Comparison of ENCODE assay signal across 25 cellular contexts in the genomic region with DNA sequence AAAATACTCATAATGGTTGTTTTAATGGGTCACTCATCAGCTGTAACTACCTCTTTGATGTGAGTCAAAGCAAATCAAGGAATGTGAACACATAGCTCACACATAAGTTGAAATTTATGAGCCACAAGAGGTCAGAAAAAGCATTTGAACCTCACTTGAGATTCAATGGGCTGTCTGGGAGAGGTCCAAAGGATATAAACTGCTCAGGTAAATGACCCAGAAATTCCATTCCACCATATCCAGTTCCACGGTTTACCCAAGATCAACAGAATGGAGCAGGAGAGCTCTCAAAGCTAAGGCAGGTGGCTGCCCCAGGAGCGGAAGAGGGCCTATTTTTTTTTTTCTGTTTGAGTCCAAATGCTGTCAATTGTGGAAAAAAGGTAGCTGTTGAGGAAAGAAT.
DNase-seq lines count a peak whose midpoint lies in the region; FAIRE-seq and TF ChIP-seq lines count a peak whose summit lies in the region.
"Had no signal": no experiment of that assay in that cellular context is flagged by ENCODE, and none has a peak within 500 bp of the region (broad histone marks: within the 10 kb centered on the region; RNA-seq: fewer than 3 reads in every experiment).

No MANE protein-coding gene starts in this region.

- no peak overlapping the region for H3K27ac Mint-ChIP-seq in endodermal cell
- H3K27ac Mint-ChIP-seq: activated naive CD4-positive, alpha-beta T cell treated with anti-CD3 and anti-CD28 coated beads for 36 hours; stimulated activated naive B cell treated with anti-CD40 and anti-IgM and Interleukin-4, amounts not matched to agents 10 μg/mL and 1 μg/mL and 100 μg/mL, for 72 hours had no signal

- no peaks in the 10 kb centered on the region for H3K27me3 ChIP-seq in endodermal cell (ENCODE audit: control insufficient read depth, insufficient read depth, low read length, poor library complexity, severe bottlenecking)
- H3K27me3 ChIP-seq: heart right ventricle, neutrophil, testis had no signal

- H3K36me3 ChIP-seq in endodermal cell (ENCODE audit: control insufficient read depth, insufficient read depth, low read length): no peaks in the 10 kb centered on the region
- H3K36me3 ChIP-seq: heart right ventricle, neutrophil, prostate gland had no signal

- H3K4me1 ChIP-seq in endodermal cell (ENCODE audit: control insufficient read depth, insufficient read depth, low read length): no peaks in the 10 kb centered on the region
- H3K4me1 ChIP-seq: prostate gland, testis had no signal

- H3K9ac ChIP-seq in endodermal cell (ENCODE audit: extremely low read depth, low read length, poor library complexity, severe bottlenecking): no peak overlapping the region

- no peak for FAIRE-seq in GM19239 (lab: Jason Lieb, UNC)

- no peaks in the 10 kb centered on the region for H3K9me3 ChIP-seq in endodermal cell (ENCODE audit: control insufficient read depth, low read length)
- H3K9me3 ChIP-seq: heart right ventricle, neutrophil, prostate gland, testis had no signal

- peaks cover 3% of the 10 kb centered on the region for H3K27me3 Mint-ChIP-seq in endodermal cell (ENCODE audit: insufficient read depth)

- DNase-seq in DMS79 (lab: John Stamatoyannopoulos, UW): peak; percentile 68
- DNase-seq in M059J (ENCODE audit: low read depth): peak; percentile 55
- peak; percentile 17 for DNase-seq in SW480 (ENCODE audit: low spot score)
- DNase-seq in left kidney (ENCODE audit: low read depth, low spot score): peak; percentile 90
- no peak for DNase-seq in endodermal cell
- DNase-seq in OCI-M2 (lab: John Stamatoyannopoulos, UW; ENCODE audit: unreplicated experiment): no peak
- no peak for DNase-seq in GM19239 (ENCODE audit: insufficient read length, low spot score)
- DNase-seq in RPMI8226: no peak
- DNase-seq: activated CD4-positive, alpha-beta T cell treated with anti-CD3 and anti-CD28 coated beads for 48 hours; activated naive CD4-positive, alpha-beta T cell treated with anti-CD3 and anti-CD28 coated beads for 36 hours; activated T-cell treated with anti-CD3 and anti-CD28 coated beads, Interleukin-2, amount 50 U/mL, for 48 hours; C1 segment of cervical spinal cord; central memory CD4-positive, alpha-beta T cell; dorsolateral prefrontal cortex; GF-D8; heart right ventricle; KG1; NCI-H2107; NCI-H748 treated with DMSO at 0.1 percent for 48 hours; OCI-M1; stimulated activated naive B cell treated with anti-CD40 and anti-IgM and Interleukin-4, amounts not matched to agents 10 μg/mL and 1 μg/mL and 100 μg/mL, for 72 hours; testis had no signal

- peaks cover 3% of the 10 kb centered on the region for H3K4me1 Mint-ChIP-seq in endodermal cell
- H3K4me1 Mint-ChIP-seq: stimulated activated naive B cell treated with anti-CD40 and anti-IgM and Interleukin-4, amounts not matched to agents 10 μg/mL and 1 μg/mL and 100 μg/mL, for 72 hours had no signal

- no peak overlapping the region for H3K27ac ChIP-seq in endodermal cell (ENCODE audit: low read depth, low read length)
- H3K27ac ChIP-seq: dorsolateral prefrontal cortex, heart right ventricle, neutrophil, prostate gland, testis had no signal

- H3K36me3 Mint-ChIP-seq in endodermal cell (ENCODE audit: low read depth): no peaks in the 10 kb centered on the region

- H3K4me3 Mint-ChIP-seq in endodermal cell: no peak overlapping the region
- H3K4me3 Mint-ChIP-seq: activated naive CD4-positive, alpha-beta T cell treated with anti-CD3 and anti-CD28 coated beads for 36 hours; stimulated activated naive B cell treated with anti-CD40 and anti-IgM and Interleukin-4, amounts not matched to agents 10 μg/mL and 1 μg/mL and 100 μg/mL, for 72 hours had no signal

- 80 to 94% methylated on average over 1 to 2 of the region's 2 CpGs for WGBS in endodermal cell (ENCODE audit: insufficient coverage in 1 of 2, insufficient read length in 1 of 2), 2 experiments

- no peak for TF ChIP-seq CTCF in endodermal cell (conservative IDR thresholded peaks at IDR 0.05)

- peaks cover 1% of the 10 kb centered on the region for H3K9me3 Mint-ChIP-seq in endodermal cell

- H3K4me3 ChIP-seq in endodermal cell (ENCODE audit: low read length): no peak overlapping the region
- H3K4me3 ChIP-seq: dorsolateral prefrontal cortex, heart right ventricle, prostate gland, smooth muscle cell, testis had no signal

Comparison
In these comparisons a context has a peak if more than half of its experiments do, and no peak if none do; other contexts are left out.
1. DNase-seq: peak in DMS79 (single experiment), M059J (single experiment), SW480 (single experiment) and left kidney (single experiment); none in endodermal cell (single experiment), OCI-M2 (single experiment), GM19239 (single experiment) and RPMI8226 (single experiment).